In the genomic region with DNA sequence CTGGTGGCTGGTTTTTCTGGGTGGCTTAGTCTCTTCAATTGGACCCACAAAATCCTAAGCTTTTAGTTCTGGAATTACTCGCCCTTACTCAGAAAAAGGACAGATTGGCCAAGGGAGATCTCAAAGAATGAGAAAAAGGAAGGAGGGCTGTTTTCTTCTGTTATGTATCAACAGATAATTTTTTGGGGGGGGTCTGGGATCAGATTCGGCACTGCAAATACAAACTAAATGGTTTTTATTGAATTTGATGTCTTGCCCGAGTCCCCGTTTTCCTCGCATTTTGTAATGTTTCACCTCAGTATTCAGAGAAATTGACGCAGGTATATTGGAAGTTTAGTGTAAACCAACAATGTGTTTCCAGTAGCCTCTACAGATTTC, we compare ENCODE assay signal across 8 cellular contexts. TPM values are rescaled to one million over a fixed set of nuclear protein-coding genes. Genes with fewer than 3 reads are reported as not detected.
DNase-seq lines count a peak whose midpoint lies in the region; ATAC-seq and TF ChIP-seq lines count a peak whose summit lies in the region.

No MANE protein-coding gene starts in this region.

- no peaks in the 10 kb centered on the region for H3K9me3 ChIP-seq in colonic mucosa
- no peaks in the 10 kb centered on the region for H3K9me3 ChIP-seq in naive thymus-derived CD4-positive, alpha-beta T cell (ENCODE audit: control insufficient read depth in 2 of 3, low read length in 3 of 3)

- TF ChIP-seq CTCF in AG10803 (conservative IDR thresholded peaks at IDR 0.05; ENCODE audit: low read length) (no peak), KMS-11 (conservative IDR thresholded peaks at IDR 0.05; ENCODE audit: low read depth, low read length) (no peak), colonic mucosa (IDR thresholded peaks at IDR 0.05) (no peak)

- POLR2A ChIA-PET in naive thymus-derived CD4-positive, alpha-beta T cell (lab: Charles Lee), result interaction anchor here (0.7 to 2.5 kb wide), 5 partner anchors 10 to 270 kb away, joined by 3 to 7 read pairs (median 4); partner anchors contain the start of genes DPY30 and SLC30A6

- DNase-seq in AG10803 (ENCODE audit: low read depth) (no peak), colonic mucosa (no peak), middle frontal gyrus (ENCODE audit: extremely low spot score, low spot score) (no peak), SIG-M5 treated with dmso at 0.1 percent for 504 hours (lab: John Stamatoyannopoulos, UW; ENCODE audit: unreplicated experiment) (no peak)
- DNase-seq in naive thymus-derived CD4-positive, alpha-beta T cell, result no peak
- DNase-seq in stimulated activated naive CD4-positive, alpha-beta T cell (lab: John Stamatoyannopoulos, UW), result no peak

- peaks cover 46% of the 10 kb centered on the region for H3K79me2 ChIP-seq in KMS-11 (ENCODE audit: insufficient read depth, low read depth)

- H3K27me3 ChIP-seq in KMS-11 (ENCODE audit: insufficient read depth, low read depth), result no peaks in the 10 kb centered on the region
- no peaks in the 10 kb centered on the region for H3K27me3 ChIP-seq in colonic mucosa
- no peaks in the 10 kb centered on the region for H3K27me3 ChIP-seq in naive thymus-derived CD4-positive, alpha-beta T cell (ENCODE audit: control insufficient read depth in 2 of 2, insufficient read depth in 2 of 2, low read length in 2 of 2)

- peaks cover 16 to 52% (median 38%) of the 10 kb centered on the region in 7 donors for H3K4me1 Mint-ChIP-seq in naive thymus-derived CD4-positive, alpha-beta T cell

- H3K4me3 ChIP-seq in AG10803 (ENCODE audit: low read length) (peak overlapping the region; percentile 99), KMS-11 (IDR thresholded peaks at IDR 0.05; ENCODE audit: insufficient read depth, low read depth, low read length) (peak overlapping the region; percentile 42), colonic mucosa (peak overlapping the region; percentile 86)
- peak overlapping the region; percentile 67 for H3K4me3 ChIP-seq in naive thymus-derived CD4-positive, alpha-beta T cell (ENCODE audit: low read length)

- H3K27ac ChIP-seq in KMS-11 (peak overlapping the region; percentile 65), colonic mucosa (peak overlapping the region; percentile 78)
- H3K27ac ChIP-seq in naive thymus-derived CD4-positive, alpha-beta T cell (ENCODE audit: low read depth, low read length), result peak overlapping the region; percentile 84

- peak overlapping the region; percentile 82 for H3K4me2 ChIP-seq in KMS-11

- CTCF ChIA-PET in naive thymus-derived CD4-positive, alpha-beta T cell (lab: Charles Lee), result no interaction called here

- H3K27me3 Mint-ChIP-seq in naive thymus-derived CD4-positive, alpha-beta T cell, result peaks cover 0 to 3% (median 0%) of the 10 kb centered on the region in 5 donors

- peak overlapping the region; percentile 82 to 100 (median 94) for H3K4me3 Mint-ChIP-seq in naive thymus-derived CD4-positive, alpha-beta T cell

- H3K36me3 Mint-ChIP-seq in naive thymus-derived CD4-positive, alpha-beta T cell, result peaks cover 5 to 17% (median 10%) of the 10 kb centered on the region in 5 donors

- H4K20me1 ChIP-seq in KMS-11 (ENCODE audit: insufficient read depth), result no peaks in the 10 kb centered on the region

- intact Hi-C loops in colonic mucosa (cut with DNase I), result loop anchor here (10.0 kb wide), 1 partner anchor 114 kb away; the partner anchor contains the start of gene SLC30A6
- intact Hi-C loops in naive thymus-derived CD4-positive, alpha-beta T cell (cut with micrococcal nuclease), result loop anchor here (1.0 to 5.0 kb wide), 3 partner anchors 78 to 1319 kb away; partner anchors contain the start of genes FAM98A (in 1 of the 2) and TTC27 (in 1 of the 2)

- H3K9me3 Mint-ChIP-seq in naive thymus-derived CD4-positive, alpha-beta T cell, result peaks cover 0 to 3% (median 0%) of the 10 kb centered on the region in 11 donors

- ATAC-seq in naive thymus-derived CD4-positive, alpha-beta T cell, result no peak
- ATAC-seq in GM21619 (IDR thresholded peaks at IDR 0.05; ENCODE audit: unreplicated experiment), result no peak

- H3K4me1 ChIP-seq in KMS-11 (ENCODE audit: low read depth, poor library complexity, severe bottlenecking), result peaks cover 12% of the 10 kb centered on the region
- H3K4me1 ChIP-seq in colonic mucosa, result no peaks in the 10 kb centered on the region
- peaks cover 6% of the 10 kb centered on the region in 2 donors for H3K4me1 ChIP-seq in naive thymus-derived CD4-positive, alpha-beta T cell (ENCODE audit: control insufficient read depth in 2 of 2, insufficient read depth in 2 of 2, low read length in 2 of 2)

- H3K9ac ChIP-seq in KMS-11 (peak overlapping the region; percentile 89), colonic mucosa (ENCODE audit: low read depth in 2 of 2, low read length in 2 of 2) (peak overlapping the region; percentile 86 to 94)

- H3K36me3 ChIP-seq in KMS-11 (ENCODE audit: insufficient read depth) (no peaks in the 10 kb centered on the region), colonic mucosa (no peaks in the 10 kb centered on the region)
- H3K36me3 ChIP-seq in naive thymus-derived CD4-positive, alpha-beta T cell (ENCODE audit: control insufficient read depth in 2 of 3, insufficient read depth in 3 of 3, low read length in 3 of 3), result peaks cover 0 to 3% (median 3%) of the 10 kb centered on the region in 3 experiments

- H2AFZ ChIP-seq in KMS-11 (ENCODE audit: low read depth), result peak overlapping the region; percentile 98; the same call in 1 of the 2 replicates

- peak overlapping the region; percentile 88 to 100 (median 96) for H3K27ac Mint-ChIP-seq in naive thymus-derived CD4-positive, alpha-beta T cell

RNA-seq across cellular contexts. Expression of gene YIPF4, which starts 0.8 kb away (rescaled TPM):
- total RNA-seq in colonic mucosa, result 10 to 100 TPM; 47.3 to 82.8 TPM
- total RNA-seq in naive thymus-derived CD4-positive, alpha-beta T cell, result 10 to 100 TPM; 21.0 to 43.5 (median 30.5) TPM
- polyA plus RNA-seq in naive thymus-derived CD4-positive, alpha-beta T cell, result 10 to 100 TPM in 1 of 2 donors, 1 to 10 TPM in 1; 7.8 to 13.6 TPM

RNA-seq across cellular contexts. Expression of gene NLRC4, which starts 13.8 kb away (rescaled TPM):
- total RNA-seq in colonic mucosa, result under 1 TPM; 0.22 to 0.74 TPM
- total RNA-seq in naive thymus-derived CD4-positive, alpha-beta T cell, result 1 to 10 TPM in 1 of 5 experiments, under 1 TPM in 3, not detected in 1; 0.27 to 6.3 (median 0.50) TPM
- polyA plus RNA-seq in naive thymus-derived CD4-positive, alpha-beta T cell, result not detected

Comparison
In these comparisons a context has a peak if more than half of its experiments do, and no peak if none do; other contexts are left out.
1. H3K4me3 ChIP-seq: peak in every context shown above with its lines; median percentile 99 in AG10803; 86 in colonic mucosa; 67 in naive thymus-derived CD4-positive, alpha-beta T cell; 42 in KMS-11.